ENCODE assay signal across 8 cellular contexts in the genomic region with DNA sequence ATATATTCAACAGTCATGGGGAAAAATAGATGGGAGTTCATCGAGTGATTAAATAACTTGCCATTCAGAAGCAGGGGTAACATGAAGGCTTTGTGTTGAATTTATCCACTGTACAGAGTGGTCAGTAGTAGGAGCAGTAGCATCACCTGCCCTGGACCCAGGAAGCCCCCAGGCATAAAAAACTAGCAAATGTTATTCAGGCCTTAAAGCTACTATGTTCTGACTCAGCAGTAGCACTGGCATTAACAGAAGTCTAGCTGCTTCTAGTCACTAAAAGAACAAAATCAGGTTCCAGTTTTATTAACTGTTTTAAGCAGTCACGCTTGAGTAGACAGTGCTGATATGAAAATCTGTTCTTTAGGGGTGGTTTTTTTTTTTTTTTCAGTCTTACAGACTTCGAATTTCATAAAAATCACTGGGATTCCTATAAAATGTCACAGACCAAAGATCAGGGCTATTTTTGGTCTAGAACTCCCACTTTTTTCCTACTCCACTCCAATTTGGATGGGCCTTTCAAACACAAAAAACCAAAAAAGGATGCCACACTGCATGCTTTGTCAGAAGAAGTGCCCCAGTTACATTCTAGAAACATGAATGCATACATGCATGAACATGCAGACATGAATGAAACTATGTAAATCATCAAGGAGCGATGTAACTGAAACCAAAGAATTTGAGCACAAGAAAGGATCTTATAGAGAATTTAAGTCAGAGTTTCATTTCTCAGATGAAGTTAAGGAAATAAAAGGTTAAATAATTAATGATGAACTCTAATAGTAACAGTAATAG. TPM values are rescaled to one million over a fixed set of nuclear protein-coding genes. Genes with fewer than 3 reads are reported as not detected.
A peak's percentile ranks its signal among the peaks of the same experiment; 100 is the strongest.
DNase-seq lines count a peak whose midpoint lies in the region; ATAC-seq and TF ChIP-seq lines count a peak whose summit lies in the region.

No MANE protein-coding gene starts in this region.

- ATAC-seq in GM19452 (IDR thresholded peaks at IDR 0.05; ENCODE audit: unreplicated experiment) = peak; percentile 59
- ATAC-seq in HG03575 (IDR thresholded peaks at IDR 0.05; ENCODE audit: extremely low read depth, insufficient number of reproducible peaks, low FRiP score, unreplicated experiment) = peak; percentile 30
- ATAC-seq in HG02970 (IDR thresholded peaks at IDR 0.05; ENCODE audit: low FRiP score, unreplicated experiment) = no peak

- TF ChIP-seq POLR2A in prostate gland (IDR thresholded peaks at IDR 0.05) = no peak

- H3K36me3 ChIP-seq in BLaER1 (peaks cover 19% of the 10 kb centered on the region), stomach smooth muscle (ENCODE audit: control insufficient read depth in 2 of 2, insufficient read depth in 2 of 2, low read length in 2 of 2) (peaks cover 0 to 4% of the 10 kb centered on the region in 2 donors), prostate gland (no peaks in the 10 kb centered on the region)

- H3K4me2 ChIP-seq in BLaER1 = peak overlapping the region; percentile 56

- H3K4me1 ChIP-seq in BLaER1 = peaks cover 45% of the 10 kb centered on the region
- H3K4me1 ChIP-seq in stomach smooth muscle (ENCODE audit: control insufficient read depth, insufficient read depth, low read length) = peaks cover 6% of the 10 kb centered on the region
- no peaks in the 10 kb centered on the region for H3K4me1 ChIP-seq in prostate gland (replicated peaks)

- H3K4me1 Mint-ChIP-seq in dendritic cell treated with granulocyte-macrophage colony-stimulating factor and Interleukin-4, amounts not matched to agents 40 ng/mL and 50 ng/mL, for 4 days (ENCODE audit: low read depth) = peaks cover 26% of the 10 kb centered on the region

- no peak overlapping the region for H3K4me3 Mint-ChIP-seq in dendritic cell treated with granulocyte-macrophage colony-stimulating factor and Interleukin-4, amounts not matched to agents 40 ng/mL and 50 ng/mL, for 4 days

- no peaks in the 10 kb centered on the region for H3K27me3 Mint-ChIP-seq in dendritic cell treated with granulocyte-macrophage colony-stimulating factor and Interleukin-4, amounts not matched to agents 40 ng/mL and 50 ng/mL, for 4 days

- 66% methylated on average over 4 of the region's 4 CpGs for WGBS in prostate gland

- no peak overlapping the region for H3K4me3 ChIP-seq in BLaER1
- no peak overlapping the region for H3K4me3 ChIP-seq in stomach smooth muscle (ENCODE audit: low read length in 2 of 2)
- no peak overlapping the region for H3K4me3 ChIP-seq in prostate gland

- H3K27me3 ChIP-seq in BLaER1 = no peaks in the 10 kb centered on the region
- no peaks in the 10 kb centered on the region for H3K27me3 ChIP-seq in stomach smooth muscle (ENCODE audit: control insufficient read depth in 1 of 2, insufficient read depth in 2 of 2, low read length in 2 of 2)
- no peaks in the 10 kb centered on the region for H3K27me3 ChIP-seq in prostate gland (replicated peaks; ENCODE audit: insufficient read depth)

- DNase-seq in H4 (ENCODE audit: low spot score) (no peak), prostate gland (ENCODE audit: low spot score) (no peak)

- intact Hi-C loops in dendritic cell treated with granulocyte-macrophage colony-stimulating factor and Interleukin-4, amounts not matched to agents 40 ng/mL and 50 ng/mL, for 4 days (cut with micrococcal nuclease) = loop anchor here (1.0 to 10.0 kb wide), 5 partner anchors 11 to 613 kb away; a partner anchor contains a TSS
- intact Hi-C loops in prostate gland (cut with DNase I) = loop anchor here (5.0 kb wide), 2 partner anchors 210 to 435 kb away; no protein-coding TSS in a partner anchor

- peaks cover 4% of the 10 kb centered on the region; the same call in 1 of the 2 replicates for H3K9me3 ChIP-seq in BLaER1
- H3K9me3 ChIP-seq in stomach smooth muscle (ENCODE audit: control insufficient read depth in 2 of 2, low read length in 2 of 2) = no peaks in the 10 kb centered on the region
- no peaks in the 10 kb centered on the region for H3K9me3 ChIP-seq in prostate gland

- no peak overlapping the region for H3K27ac ChIP-seq in BLaER1
- peak overlapping the region; percentile 7 for H3K27ac ChIP-seq in stomach smooth muscle (ENCODE audit: low read length)
- no peak overlapping the region for H3K27ac ChIP-seq in prostate gland

- H3K9ac ChIP-seq in BLaER1 = no peak overlapping the region
- no peak overlapping the region for H3K9ac ChIP-seq in stomach smooth muscle (ENCODE audit: low read length in 2 of 2)

- no peaks in the 10 kb centered on the region for H3K9me3 Mint-ChIP-seq in dendritic cell treated with granulocyte-macrophage colony-stimulating factor and Interleukin-4, amounts not matched to agents 40 ng/mL and 50 ng/mL, for 4 days

- H4K20me1 ChIP-seq in BLaER1 = no peaks in the 10 kb centered on the region

- no peak for TF ChIP-seq CTCF in prostate gland (IDR thresholded peaks at IDR 0.05)

- H3K36me3 Mint-ChIP-seq in dendritic cell treated with granulocyte-macrophage colony-stimulating factor and Interleukin-4, amounts not matched to agents 40 ng/mL and 50 ng/mL, for 4 days (ENCODE audit: low read depth) = peaks cover 6% of the 10 kb centered on the region

- peak overlapping the region; percentile 91 for H3K27ac Mint-ChIP-seq in dendritic cell treated with granulocyte-macrophage colony-stimulating factor and Interleukin-4, amounts not matched to agents 40 ng/mL and 50 ng/mL, for 4 days

RNA-seq across cellular contexts. Expression of a gene that starts 31.6 kb away (rescaled TPM):
- 18.9 and 23.9 TPM in 2 replicates for total RNA-seq in H4 (2014; rRNA removed; shearing (Covaris generic))
- 10 to 100 TPM; 14.4 to 20.8 TPM for total RNA-seq in prostate gland
